ENCODE assay signal across 1 cellular context in the genomic region with DNA sequence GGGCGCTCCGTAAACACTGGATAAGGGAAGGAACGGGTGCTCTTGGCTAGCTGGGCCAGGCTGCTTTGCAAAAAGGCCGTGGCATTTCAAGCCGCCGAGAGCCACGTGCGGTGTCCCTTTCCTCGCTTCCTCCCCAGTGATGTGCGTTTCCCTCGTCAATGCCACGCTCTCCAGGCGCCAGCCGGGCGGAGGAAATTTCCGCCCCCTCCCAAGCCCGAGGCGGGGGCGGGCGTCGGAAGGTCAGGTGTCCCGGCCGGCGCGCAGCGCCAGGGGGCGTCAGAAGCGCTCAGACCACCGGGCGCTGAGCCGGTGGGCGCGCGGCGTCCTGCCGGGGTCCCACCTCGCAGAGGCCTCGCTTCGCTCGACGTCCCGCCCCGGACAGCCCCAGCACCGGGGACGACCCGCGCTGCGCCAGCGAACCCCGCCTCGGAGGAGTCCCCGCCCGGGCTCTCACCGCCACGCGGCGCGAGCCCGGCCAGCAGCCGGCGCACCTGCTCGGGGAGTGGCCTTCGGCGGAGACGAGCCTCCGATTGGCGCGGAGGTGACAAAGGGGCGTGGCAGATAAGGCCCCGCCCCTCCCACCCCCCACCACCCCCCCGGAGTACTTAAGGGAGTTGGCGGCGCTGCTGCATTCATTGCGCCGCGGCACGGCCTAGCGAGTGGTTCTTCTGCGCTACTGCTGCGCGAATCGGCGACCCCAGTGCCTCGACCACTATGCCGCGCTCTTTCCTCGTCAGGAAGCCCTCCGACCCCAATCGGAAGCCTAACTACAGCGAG.
A peak's percentile ranks its signal among the peaks of the same experiment; 100 is the strongest.
TF ChIP-seq lines count a peak whose summit lies in the region.

A gene (plus strand): TSS at position 635 of the 777 bp plus-strand sequence. CDS start 80 bp downstream, at position 715.

TF ChIP-seq in K562, 482 proteins besides CTCF, POLR2A, EP300 and RAD21 (continued from another document and continues in another):
- TF ChIP-seq, protein P1, sequence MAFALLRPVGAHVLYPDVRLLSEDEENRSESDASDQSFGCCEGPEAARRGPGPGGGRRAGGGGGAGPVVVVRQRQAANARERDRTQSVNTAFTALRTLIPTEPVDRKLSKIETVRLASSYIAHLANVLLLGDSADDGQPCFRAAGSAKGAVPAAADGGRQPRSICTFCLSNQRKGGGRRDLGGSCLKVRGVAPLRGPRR (CRISPR knock-in tag; IDR thresholded peaks at IDR 0.05): peak; percentile 26; the same call in 1 of the 2 replicates
- TF ChIP-seq POLR3A (IDR thresholded peaks at IDR 0.05; ENCODE audit: borderline replicate concordance, extremely low read depth, insufficient read depth, insufficient read length): no peak
- peak; percentile 94 for TF ChIP-seq ZNF232 (CRISPR knock-in tag; IDR thresholded peaks at IDR 0.05)
- peak; percentile 73; the same call in 1 of the 2 replicates for TF ChIP-seq NR2C2 (CRISPR knock-in tag; IDR thresholded peaks at IDR 0.05)
- TF ChIP-seq NR2C2 (tag; IDR thresholded peaks at IDR 0.05): peak; percentile 68
- TF ChIP-seq PRPF4 (IDR thresholded peaks at IDR 0.05; ENCODE audit: insufficient read depth, low read depth, low read length, poor library complexity, severe bottlenecking): peak; percentile 50
- TF ChIP-seq SNRNP70 (optimal IDR thresholded peaks at IDR 0.05; ENCODE audit: low read depth, low read length): no peak
- peak; percentile 69 for TF ChIP-seq STAG1 (CRISPR knock-in tag; IDR thresholded peaks at IDR 0.05; ENCODE audit: borderline replicate concordance)
- TF ChIP-seq, protein P2, sequence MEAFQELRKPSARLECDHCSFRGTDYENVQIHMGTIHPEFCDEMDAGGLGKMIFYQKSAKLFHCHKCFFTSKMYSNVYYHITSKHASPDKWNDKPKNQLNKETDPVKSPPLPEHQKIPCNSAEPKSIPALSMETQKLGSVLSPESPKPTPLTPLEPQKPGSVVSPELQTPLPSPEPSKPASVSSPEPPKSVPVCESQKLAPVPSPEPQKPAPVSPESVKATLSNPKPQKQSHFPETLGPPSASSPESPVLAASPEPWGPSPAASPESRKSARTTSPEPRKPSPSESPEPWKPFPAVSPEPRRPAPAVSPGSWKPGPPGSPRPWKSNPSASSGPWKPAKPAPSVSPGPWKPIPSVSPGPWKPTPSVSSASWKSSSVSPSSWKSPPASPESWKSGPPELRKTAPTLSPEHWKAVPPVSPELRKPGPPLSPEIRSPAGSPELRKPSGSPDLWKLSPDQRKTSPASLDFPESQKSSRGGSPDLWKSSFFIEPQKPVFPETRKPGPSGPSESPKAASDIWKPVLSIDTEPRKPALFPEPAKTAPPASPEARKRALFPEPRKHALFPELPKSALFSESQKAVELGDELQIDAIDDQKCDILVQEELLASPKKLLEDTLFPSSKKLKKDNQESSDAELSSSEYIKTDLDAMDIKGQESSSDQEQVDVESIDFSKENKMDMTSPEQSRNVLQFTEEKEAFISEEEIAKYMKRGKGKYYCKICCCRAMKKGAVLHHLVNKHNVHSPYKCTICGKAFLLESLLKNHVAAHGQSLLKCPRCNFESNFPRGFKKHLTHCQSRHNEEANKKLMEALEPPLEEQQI (IDR thresholded peaks at IDR 0.05): no peak
- peak; percentile 22; the same call in 1 of the 2 replicates for TF ChIP-seq CBFA2T3 (IDR thresholded peaks at IDR 0.05)
- peak; percentile 58; the same call in 1 of the 2 replicates for TF ChIP-seq SPI1 (IDR thresholded peaks at IDR 0.05; ENCODE audit: borderline replicate concordance, low read depth, low read length)
- TF ChIP-seq, protein P3, sequence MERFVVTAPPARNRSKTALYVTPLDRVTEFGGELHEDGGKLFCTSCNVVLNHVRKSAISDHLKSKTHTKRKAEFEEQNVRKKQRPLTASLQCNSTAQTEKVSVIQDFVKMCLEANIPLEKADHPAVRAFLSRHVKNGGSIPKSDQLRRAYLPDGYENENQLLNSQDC (CRISPR knock-in tag; IDR thresholded peaks at IDR 0.05): peak; percentile 93; the same call in 1 of the 2 replicates
- TF ChIP-seq, protein P4, sequence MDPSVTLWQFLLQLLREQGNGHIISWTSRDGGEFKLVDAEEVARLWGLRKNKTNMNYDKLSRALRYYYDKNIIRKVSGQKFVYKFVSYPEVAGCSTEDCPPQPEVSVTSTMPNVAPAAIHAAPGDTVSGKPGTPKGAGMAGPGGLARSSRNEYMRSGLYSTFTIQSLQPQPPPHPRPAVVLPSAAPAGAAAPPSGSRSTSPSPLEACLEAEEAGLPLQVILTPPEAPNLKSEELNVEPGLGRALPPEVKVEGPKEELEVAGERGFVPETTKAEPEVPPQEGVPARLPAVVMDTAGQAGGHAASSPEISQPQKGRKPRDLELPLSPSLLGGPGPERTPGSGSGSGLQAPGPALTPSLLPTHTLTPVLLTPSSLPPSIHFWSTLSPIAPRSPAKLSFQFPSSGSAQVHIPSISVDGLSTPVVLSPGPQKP (CRISPR knock-in tag; IDR thresholded peaks at IDR 0.05): no peak
- TF ChIP-seq ZNF175 (CRISPR knock-in tag; IDR thresholded peaks at IDR 0.05; ENCODE audit: low read depth): peak; percentile 89; the same call in 1 of the 2 replicates
- TF ChIP-seq ZFX (CRISPR knock-in tag; IDR thresholded peaks at IDR 0.05): peak; percentile 89
- TF ChIP-seq, protein P5, sequence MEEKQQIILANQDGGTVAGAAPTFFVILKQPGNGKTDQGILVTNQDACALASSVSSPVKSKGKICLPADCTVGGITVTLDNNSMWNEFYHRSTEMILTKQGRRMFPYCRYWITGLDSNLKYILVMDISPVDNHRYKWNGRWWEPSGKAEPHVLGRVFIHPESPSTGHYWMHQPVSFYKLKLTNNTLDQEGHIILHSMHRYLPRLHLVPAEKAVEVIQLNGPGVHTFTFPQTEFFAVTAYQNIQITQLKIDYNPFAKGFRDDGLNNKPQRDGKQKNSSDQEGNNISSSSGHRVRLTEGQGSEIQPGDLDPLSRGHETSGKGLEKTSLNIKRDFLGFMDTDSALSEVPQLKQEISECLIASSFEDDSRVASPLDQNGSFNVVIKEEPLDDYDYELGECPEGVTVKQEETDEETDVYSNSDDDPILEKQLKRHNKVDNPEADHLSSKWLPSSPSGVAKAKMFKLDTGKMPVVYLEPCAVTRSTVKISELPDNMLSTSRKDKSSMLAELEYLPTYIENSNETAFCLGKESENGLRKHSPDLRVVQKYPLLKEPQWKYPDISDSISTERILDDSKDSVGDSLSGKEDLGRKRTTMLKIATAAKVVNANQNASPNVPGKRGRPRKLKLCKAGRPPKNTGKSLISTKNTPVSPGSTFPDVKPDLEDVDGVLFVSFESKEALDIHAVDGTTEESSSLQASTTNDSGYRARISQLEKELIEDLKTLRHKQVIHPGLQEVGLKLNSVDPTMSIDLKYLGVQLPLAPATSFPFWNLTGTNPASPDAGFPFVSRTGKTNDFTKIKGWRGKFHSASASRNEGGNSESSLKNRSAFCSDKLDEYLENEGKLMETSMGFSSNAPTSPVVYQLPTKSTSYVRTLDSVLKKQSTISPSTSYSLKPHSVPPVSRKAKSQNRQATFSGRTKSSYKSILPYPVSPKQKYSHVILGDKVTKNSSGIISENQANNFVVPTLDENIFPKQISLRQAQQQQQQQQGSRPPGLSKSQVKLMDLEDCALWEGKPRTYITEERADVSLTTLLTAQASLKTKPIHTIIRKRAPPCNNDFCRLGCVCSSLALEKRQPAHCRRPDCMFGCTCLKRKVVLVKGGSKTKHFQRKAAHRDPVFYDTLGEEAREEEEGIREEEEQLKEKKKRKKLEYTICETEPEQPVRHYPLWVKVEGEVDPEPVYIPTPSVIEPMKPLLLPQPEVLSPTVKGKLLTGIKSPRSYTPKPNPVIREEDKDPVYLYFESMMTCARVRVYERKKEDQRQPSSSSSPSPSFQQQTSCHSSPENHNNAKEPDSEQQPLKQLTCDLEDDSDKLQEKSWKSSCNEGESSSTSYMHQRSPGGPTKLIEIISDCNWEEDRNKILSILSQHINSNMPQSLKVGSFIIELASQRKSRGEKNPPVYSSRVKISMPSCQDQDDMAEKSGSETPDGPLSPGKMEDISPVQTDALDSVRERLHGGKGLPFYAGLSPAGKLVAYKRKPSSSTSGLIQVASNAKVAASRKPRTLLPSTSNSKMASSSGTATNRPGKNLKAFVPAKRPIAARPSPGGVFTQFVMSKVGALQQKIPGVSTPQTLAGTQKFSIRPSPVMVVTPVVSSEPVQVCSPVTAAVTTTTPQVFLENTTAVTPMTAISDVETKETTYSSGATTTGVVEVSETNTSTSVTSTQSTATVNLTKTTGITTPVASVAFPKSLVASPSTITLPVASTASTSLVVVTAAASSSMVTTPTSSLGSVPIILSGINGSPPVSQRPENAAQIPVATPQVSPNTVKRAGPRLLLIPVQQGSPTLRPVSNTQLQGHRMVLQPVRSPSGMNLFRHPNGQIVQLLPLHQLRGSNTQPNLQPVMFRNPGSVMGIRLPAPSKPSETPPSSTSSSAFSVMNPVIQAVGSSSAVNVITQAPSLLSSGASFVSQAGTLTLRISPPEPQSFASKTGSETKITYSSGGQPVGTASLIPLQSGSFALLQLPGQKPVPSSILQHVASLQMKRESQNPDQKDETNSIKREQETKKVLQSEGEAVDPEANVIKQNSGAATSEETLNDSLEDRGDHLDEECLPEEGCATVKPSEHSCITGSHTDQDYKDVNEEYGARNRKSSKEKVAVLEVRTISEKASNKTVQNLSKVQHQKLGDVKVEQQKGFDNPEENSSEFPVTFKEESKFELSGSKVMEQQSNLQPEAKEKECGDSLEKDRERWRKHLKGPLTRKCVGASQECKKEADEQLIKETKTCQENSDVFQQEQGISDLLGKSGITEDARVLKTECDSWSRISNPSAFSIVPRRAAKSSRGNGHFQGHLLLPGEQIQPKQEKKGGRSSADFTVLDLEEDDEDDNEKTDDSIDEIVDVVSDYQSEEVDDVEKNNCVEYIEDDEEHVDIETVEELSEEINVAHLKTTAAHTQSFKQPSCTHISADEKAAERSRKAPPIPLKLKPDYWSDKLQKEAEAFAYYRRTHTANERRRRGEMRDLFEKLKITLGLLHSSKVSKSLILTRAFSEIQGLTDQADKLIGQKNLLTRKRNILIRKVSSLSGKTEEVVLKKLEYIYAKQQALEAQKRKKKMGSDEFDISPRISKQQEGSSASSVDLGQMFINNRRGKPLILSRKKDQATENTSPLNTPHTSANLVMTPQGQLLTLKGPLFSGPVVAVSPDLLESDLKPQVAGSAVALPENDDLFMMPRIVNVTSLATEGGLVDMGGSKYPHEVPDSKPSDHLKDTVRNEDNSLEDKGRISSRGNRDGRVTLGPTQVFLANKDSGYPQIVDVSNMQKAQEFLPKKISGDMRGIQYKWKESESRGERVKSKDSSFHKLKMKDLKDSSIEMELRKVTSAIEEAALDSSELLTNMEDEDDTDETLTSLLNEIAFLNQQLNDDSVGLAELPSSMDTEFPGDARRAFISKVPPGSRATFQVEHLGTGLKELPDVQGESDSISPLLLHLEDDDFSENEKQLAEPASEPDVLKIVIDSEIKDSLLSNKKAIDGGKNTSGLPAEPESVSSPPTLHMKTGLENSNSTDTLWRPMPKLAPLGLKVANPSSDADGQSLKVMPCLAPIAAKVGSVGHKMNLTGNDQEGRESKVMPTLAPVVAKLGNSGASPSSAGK (IDR thresholded peaks at IDR 0.05): peak; percentile 99
- TF ChIP-seq, protein P6, sequence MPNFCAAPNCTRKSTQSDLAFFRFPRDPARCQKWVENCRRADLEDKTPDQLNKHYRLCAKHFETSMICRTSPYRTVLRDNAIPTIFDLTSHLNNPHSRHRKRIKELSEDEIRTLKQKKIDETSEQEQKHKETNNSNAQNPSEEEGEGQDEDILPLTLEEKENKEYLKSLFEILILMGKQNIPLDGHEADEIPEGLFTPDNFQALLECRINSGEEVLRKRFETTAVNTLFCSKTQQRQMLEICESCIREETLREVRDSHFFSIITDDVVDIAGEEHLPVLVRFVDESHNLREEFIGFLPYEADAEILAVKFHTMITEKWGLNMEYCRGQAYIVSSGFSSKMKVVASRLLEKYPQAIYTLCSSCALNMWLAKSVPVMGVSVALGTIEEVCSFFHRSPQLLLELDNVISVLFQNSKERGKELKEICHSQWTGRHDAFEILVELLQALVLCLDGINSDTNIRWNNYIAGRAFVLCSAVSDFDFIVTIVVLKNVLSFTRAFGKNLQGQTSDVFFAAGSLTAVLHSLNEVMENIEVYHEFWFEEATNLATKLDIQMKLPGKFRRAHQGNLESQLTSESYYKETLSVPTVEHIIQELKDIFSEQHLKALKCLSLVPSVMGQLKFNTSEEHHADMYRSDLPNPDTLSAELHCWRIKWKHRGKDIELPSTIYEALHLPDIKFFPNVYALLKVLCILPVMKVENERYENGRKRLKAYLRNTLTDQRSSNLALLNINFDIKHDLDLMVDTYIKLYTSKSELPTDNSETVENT (CRISPR knock-in tag; IDR thresholded peaks at IDR 0.05): peak; percentile 72
- TF ChIP-seq ZNF384 (IDR thresholded peaks at IDR 0.05; ENCODE audit: low read depth, low read length): no peak
- TF ChIP-seq RNF2 (IDR thresholded peaks at IDR 0.05): peak; percentile 84; the same call in 1 of the 2 replicates
- TF ChIP-seq, protein P7, sequence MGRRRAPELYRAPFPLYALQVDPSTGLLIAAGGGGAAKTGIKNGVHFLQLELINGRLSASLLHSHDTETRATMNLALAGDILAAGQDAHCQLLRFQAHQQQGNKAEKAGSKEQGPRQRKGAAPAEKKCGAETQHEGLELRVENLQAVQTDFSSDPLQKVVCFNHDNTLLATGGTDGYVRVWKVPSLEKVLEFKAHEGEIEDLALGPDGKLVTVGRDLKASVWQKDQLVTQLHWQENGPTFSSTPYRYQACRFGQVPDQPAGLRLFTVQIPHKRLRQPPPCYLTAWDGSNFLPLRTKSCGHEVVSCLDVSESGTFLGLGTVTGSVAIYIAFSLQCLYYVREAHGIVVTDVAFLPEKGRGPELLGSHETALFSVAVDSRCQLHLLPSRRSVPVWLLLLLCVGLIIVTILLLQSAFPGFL (CRISPR knock-in tag; IDR thresholded peaks at IDR 0.05): no peak
- peak; percentile 26; the same call in 1 of the 2 replicates for TF ChIP-seq JUN (IDR thresholded peaks at IDR 0.05; ENCODE audit: borderline replicate concordance, low read depth, low read length)
- TF ChIP-seq JUN (CRISPR knock-in tag; IDR thresholded peaks at IDR 0.05; ENCODE audit: borderline replicate concordance): peak; percentile 88; the same call in 1 of the 2 replicates
- TF ChIP-seq POU5F1 (IDR thresholded peaks at IDR 0.05; ENCODE audit: borderline replicate concordance, low read depth, low read length, partially characterized antibody): no peak
- TF ChIP-seq, protein P8, sequence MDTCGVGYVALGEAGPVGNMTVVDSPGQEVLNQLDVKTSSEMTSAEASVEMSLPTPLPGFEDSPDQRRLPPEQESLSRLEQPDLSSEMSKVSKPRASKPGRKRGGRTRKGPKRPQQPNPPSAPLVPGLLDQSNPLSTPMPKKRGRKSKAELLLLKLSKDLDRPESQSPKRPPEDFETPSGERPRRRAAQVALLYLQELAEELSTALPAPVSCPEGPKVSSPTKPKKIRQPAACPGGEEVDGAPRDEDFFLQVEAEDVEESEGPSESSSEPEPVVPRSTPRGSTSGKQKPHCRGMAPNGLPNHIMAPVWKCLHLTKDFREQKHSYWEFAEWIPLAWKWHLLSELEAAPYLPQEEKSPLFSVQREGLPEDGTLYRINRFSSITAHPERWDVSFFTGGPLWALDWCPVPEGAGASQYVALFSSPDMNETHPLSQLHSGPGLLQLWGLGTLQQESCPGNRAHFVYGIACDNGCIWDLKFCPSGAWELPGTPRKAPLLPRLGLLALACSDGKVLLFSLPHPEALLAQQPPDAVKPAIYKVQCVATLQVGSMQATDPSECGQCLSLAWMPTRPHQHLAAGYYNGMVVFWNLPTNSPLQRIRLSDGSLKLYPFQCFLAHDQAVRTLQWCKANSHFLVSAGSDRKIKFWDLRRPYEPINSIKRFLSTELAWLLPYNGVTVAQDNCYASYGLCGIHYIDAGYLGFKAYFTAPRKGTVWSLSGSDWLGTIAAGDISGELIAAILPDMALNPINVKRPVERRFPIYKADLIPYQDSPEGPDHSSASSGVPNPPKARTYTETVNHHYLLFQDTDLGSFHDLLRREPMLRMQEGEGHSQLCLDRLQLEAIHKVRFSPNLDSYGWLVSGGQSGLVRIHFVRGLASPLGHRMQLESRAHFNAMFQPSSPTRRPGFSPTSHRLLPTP (IDR thresholded peaks at IDR 0.05; ENCODE audit: borderline replicate concordance, extremely low read depth, insufficient read length): no peak
